ENCODE assay signal across 8 cellular contexts in the genomic region with DNA sequence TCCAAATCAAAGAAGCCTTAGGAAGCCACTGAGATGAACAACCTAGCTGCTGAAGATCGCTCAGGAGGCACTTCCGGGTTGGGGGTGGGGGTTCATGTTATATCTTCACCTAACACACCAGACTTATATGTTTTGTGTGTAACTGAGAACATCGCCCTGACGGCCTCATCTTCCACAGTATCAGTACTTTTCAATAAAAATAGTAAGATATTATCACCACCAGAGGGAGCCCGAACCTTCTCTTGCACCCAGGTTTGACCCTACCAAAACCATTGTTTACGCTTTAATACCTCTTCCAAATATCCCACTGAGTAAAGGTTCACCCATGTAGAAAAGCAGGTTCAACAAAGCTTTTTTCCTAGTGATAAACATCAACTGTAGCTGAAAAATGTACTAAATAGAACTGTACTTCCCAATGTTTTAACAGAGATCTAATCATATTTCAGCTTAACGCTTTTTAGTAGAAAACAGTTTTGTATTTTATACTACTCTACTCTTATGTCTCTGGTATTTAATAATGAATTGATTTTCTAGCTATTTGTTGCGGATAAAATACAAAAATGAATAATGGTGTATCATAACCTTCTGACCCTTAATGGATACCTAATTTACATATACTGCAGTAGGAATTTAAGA.
DNase-seq lines count a peak whose midpoint lies in the region; ATAC-seq and TF ChIP-seq lines count a peak whose summit lies in the region.

No MANE protein-coding gene starts in this region.

- ATAC-seq in activated T-cell treated with anti-CD3 and anti-CD28 coated beads, Interleukin-2, amount 50 U/mL, for 4 hours, result peak; percentile 57 to 62

- H3K4me1 Mint-ChIP-seq in activated T-cell treated with anti-CD3 and anti-CD28 coated beads, Interleukin-2, amount 50 U/mL, for 4 hours (ENCODE audit: low read depth), result peaks cover 2% of the 10 kb centered on the region

- H3K4me2 ChIP-seq in GM23248 (ENCODE audit: unreplicated experiment) (peak overlapping the region; percentile 66), KMS-11 (no peak overlapping the region)

- H3K27me3 ChIP-seq in GM23248 (replicated peaks; ENCODE audit: insufficient read depth) (no peaks in the 10 kb centered on the region), KMS-11 (ENCODE audit: insufficient read depth, low read depth) (no peaks in the 10 kb centered on the region), Peyer's patch (no peaks in the 10 kb centered on the region), testis (no peaks in the 10 kb centered on the region)

- no peaks in the 10 kb centered on the region for H3F3A ChIP-seq in GM23248 (ENCODE audit: insufficient read depth)

- H3K9me3 Mint-ChIP-seq in activated T-cell treated with anti-CD3 and anti-CD28 coated beads, Interleukin-2, amount 50 U/mL, for 4 hours, result no peaks in the 10 kb centered on the region

- no peaks in the 10 kb centered on the region for H3K4me1 ChIP-seq in GM23248 (ENCODE audit: insufficient read depth)
- H3K4me1 ChIP-seq in KMS-11 (ENCODE audit: low read depth, poor library complexity, severe bottlenecking), result peaks cover 4% of the 10 kb centered on the region
- H3K4me1 ChIP-seq in Peyer's patch, result no peaks in the 10 kb centered on the region
- H3K4me1 ChIP-seq in testis, result no peaks in the 10 kb centered on the region

- H3K79me2 ChIP-seq in GM23248 (ENCODE audit: insufficient read depth) (no peaks in the 10 kb centered on the region), KMS-11 (ENCODE audit: insufficient read depth, low read depth) (no peaks in the 10 kb centered on the region)

- H3K9ac ChIP-seq in GM23248 (no peak overlapping the region), KMS-11 (no peak overlapping the region)

- H3K36me3 Mint-ChIP-seq in activated T-cell treated with anti-CD3 and anti-CD28 coated beads, Interleukin-2, amount 50 U/mL, for 4 hours (ENCODE audit: insufficient read depth), result no peaks in the 10 kb centered on the region

- H3K27me3 Mint-ChIP-seq in activated T-cell treated with anti-CD3 and anti-CD28 coated beads, Interleukin-2, amount 50 U/mL, for 4 hours (ENCODE audit: low read depth), result peaks cover 5% of the 10 kb centered on the region

- H4K20me1 ChIP-seq in GM23248 (ENCODE audit: insufficient read depth) (no peaks in the 10 kb centered on the region), KMS-11 (ENCODE audit: insufficient read depth) (no peaks in the 10 kb centered on the region)

- no peaks in the 10 kb centered on the region for H3K36me3 ChIP-seq in GM23248 (ENCODE audit: low read depth)
- no peaks in the 10 kb centered on the region for H3K36me3 ChIP-seq in KMS-11 (ENCODE audit: insufficient read depth)
- H3K36me3 ChIP-seq in Peyer's patch, result no peaks in the 10 kb centered on the region
- H3K36me3 ChIP-seq in testis (ENCODE audit: low read depth, missing control alignments), result no peaks in the 10 kb centered on the region

- in situ Hi-C loops in GM23248 (cut with MboI) (no loop called here), T47D (cut with HindIII; ENCODE audit: low pct_unique_long_range_greater_than_20kb, low sequenced_read_pairs) (no loop called here)

- H3K4me3 ChIP-seq in GM23248 (peak overlapping the region; percentile 32; the same call in 1 of the 2 replicates), KMS-11 (IDR thresholded peaks at IDR 0.05; ENCODE audit: insufficient read depth, low read depth, low read length) (no peak overlapping the region), Peyer's patch (no peak overlapping the region), testis (no peak overlapping the region)

- H3K27ac ChIP-seq in GM23248 (no peak overlapping the region), KMS-11 (no peak overlapping the region), Peyer's patch (no peak overlapping the region), testis (no peak overlapping the region)

- H3K4me3 Mint-ChIP-seq in activated T-cell treated with anti-CD3 and anti-CD28 coated beads, Interleukin-2, amount 50 U/mL, for 4 hours, result no peak overlapping the region

- H3K9me3 ChIP-seq in GM23248 (ENCODE audit: low read depth), result no peaks in the 10 kb centered on the region
- H3K9me3 ChIP-seq in Peyer's patch, result no peaks in the 10 kb centered on the region
- H3K9me3 ChIP-seq in testis, result no peaks in the 10 kb centered on the region

- H2AFZ ChIP-seq in GM23248 (peak overlapping the region; percentile 70), KMS-11 (ENCODE audit: low read depth) (peak overlapping the region; percentile 58; the same call in 1 of the 2 replicates)

- 29% methylated on average over 8 of the region's 8 CpGs for WGBS in GM23248 (ENCODE audit: low coverage in 1 of 2, low lambda C conversion rate in 2 of 2, missing lambda C conversion rate in 2 of 2), 2 experiments
- 45% methylated on average over 8 of the region's 8 CpGs for WGBS in testis, 2 donors

- TF ChIP-seq POLR2A in Peyer's patch (IDR thresholded peaks at IDR 0.05) (no peak), testis (IDR thresholded peaks at IDR 0.05) (no peak)

- no peaks in the 10 kb centered on the region for H3K9me2 ChIP-seq in GM23248 (ENCODE audit: insufficient read depth)

- DNase-seq in activated T-cell treated with anti-CD3 and anti-CD28 coated beads, Interleukin-2, amount 50 U/mL, for 4 hours, result peak; percentile 8
- DNase-seq in activated T-cell treated with anti-CD3 and anti-CD28 coated beads, Interleukin-2, amount 50 U/mL, for 1 hour, result no peak
- DNase-seq in GM23248 (peak; percentile 67), Peyer's patch (peak in 1 of 3 donors; percentile 55), T47D (ENCODE audit: low read depth in 1 of 2, low spot score in 1 of 2) (peak; percentile 19 to 85), kidney glomerular epithelial cell (lab: John Stamatoyannopoulos, UW) (peak; percentile 82), testis (peak; percentile 28)

- intact Hi-C loops in testis (cut with DNase I; ENCODE audit: low total_unique reads), result no loop called here

- TF ChIP-seq CTCF in KMS-11 (conservative IDR thresholded peaks at IDR 0.05; ENCODE audit: low read depth, low read length) (peak; percentile 91), Peyer's patch (IDR thresholded peaks at IDR 0.05) (peak; percentile 29 to 62 (median 56)), testis (IDR thresholded peaks at IDR 0.05) (peak; percentile 24 to 62 (median 53))
